Comparison of ENCODE assay signal across 8 cellular contexts in genomic region chr2:109510136-109511028, GRCh38.
A peak's percentile ranks its signal among the peaks of the same experiment; 100 is the strongest.
DNase-seq lines count a peak whose midpoint lies in the region; ATAC-seq and TF ChIP-seq lines count a peak whose summit lies in the region.

No MANE protein-coding gene starts in this region.

- TF ChIP-seq CTCF in CD8-positive, alpha-beta T cell (IDR thresholded peaks at IDR 0.05) = peak; percentile 79
- TF ChIP-seq CTCF in chondrocyte (IDR thresholded peaks at IDR 0.05) (peak; percentile 94), left lung (IDR thresholded peaks at IDR 0.05) (peak; percentile 85 to 91)

- DNase-seq in CD8-positive, alpha-beta T cell = peak; percentile 58 to 87 (median 69)
- DNase-seq in H7 (peak; percentile 92), NCI-H345 (lab: John Stamatoyannopoulos, UW) (peak; percentile 78), chondrocyte (ENCODE audit: low spot score) (no peak), left lung (peak in 1 of 2 donors; percentile 72)
- DNase-seq in activated CD4-positive, alpha-beta T cell treated with anti-CD3 and anti-CD28 coated beads for 36 hours = peak; percentile 86
- DNase-seq in stimulated activated CD4-positive, alpha-beta T cell treated with anti-CD3 and anti-CD28 coated beads, TNF-alpha, amount 100 ng/mL, for 1 hour (ENCODE audit: low read depth in 3 of 3, low spot score in 1 of 3) = peak; percentile 40 to 63 (median 58)

- no peak overlapping the region for H3K27ac Mint-ChIP-seq in CD8-positive, alpha-beta T cell
- H3K27ac Mint-ChIP-seq in activated CD4-positive, alpha-beta T cell treated with anti-CD3 and anti-CD28 coated beads for 36 hours = no peak overlapping the region
- peak overlapping the region; percentile 69 for H3K27ac Mint-ChIP-seq in chondrocyte (ENCODE audit: unreplicated experiment)

- peak; percentile 92 for ATAC-seq in CD8-positive, alpha-beta T cell
- ATAC-seq in activated CD4-positive, alpha-beta T cell treated with anti-CD3 and anti-CD28 coated beads for 36 hours = peak; percentile 79
- ATAC-seq in left lung = peak; percentile 90
- ATAC-seq in GM21737 (IDR thresholded peaks at IDR 0.05; ENCODE audit: unreplicated experiment) = no peak

- H3K4me1 ChIP-seq in CD8-positive, alpha-beta T cell (ENCODE audit: insufficient read depth, low read length) = no peaks in the 10 kb centered on the region
- H3K4me1 ChIP-seq in left lung = no peaks in the 10 kb centered on the region

- no peak overlapping the region for H3K4me3 Mint-ChIP-seq in CD8-positive, alpha-beta T cell
- H3K4me3 Mint-ChIP-seq in activated CD4-positive, alpha-beta T cell treated with anti-CD3 and anti-CD28 coated beads for 36 hours = no peak overlapping the region
- no peak overlapping the region for H3K4me3 Mint-ChIP-seq in chondrocyte (ENCODE audit: unreplicated experiment)

- H3K4me1 Mint-ChIP-seq in CD8-positive, alpha-beta T cell (ENCODE audit: low read depth) = peaks cover 5% of the 10 kb centered on the region
- H3K4me1 Mint-ChIP-seq in activated CD4-positive, alpha-beta T cell treated with anti-CD3 and anti-CD28 coated beads for 36 hours = no peaks in the 10 kb centered on the region
- H3K4me1 Mint-ChIP-seq in chondrocyte (ENCODE audit: low read depth) = peaks cover 41% of the 10 kb centered on the region

- no peaks in the 10 kb centered on the region for H3K27me3 Mint-ChIP-seq in CD8-positive, alpha-beta T cell (ENCODE audit: low read depth)
- no peaks in the 10 kb centered on the region for H3K27me3 Mint-ChIP-seq in activated CD4-positive, alpha-beta T cell treated with anti-CD3 and anti-CD28 coated beads for 36 hours
- no peaks in the 10 kb centered on the region for H3K27me3 Mint-ChIP-seq in chondrocyte (ENCODE audit: low read depth)

- H3K4me3 ChIP-seq in CD8-positive, alpha-beta T cell (ENCODE audit: low read depth, low read length) = no peak overlapping the region
- no peak overlapping the region for H3K4me3 ChIP-seq in H7 (ENCODE audit: insufficient read depth, low read depth, low read length)
- no peak overlapping the region for H3K4me3 ChIP-seq in left lung

- H3K36me3 Mint-ChIP-seq in CD8-positive, alpha-beta T cell = no peaks in the 10 kb centered on the region
- no peaks in the 10 kb centered on the region for H3K36me3 Mint-ChIP-seq in activated CD4-positive, alpha-beta T cell treated with anti-CD3 and anti-CD28 coated beads for 36 hours (ENCODE audit: low read depth)
- peaks cover 2% of the 10 kb centered on the region for H3K36me3 Mint-ChIP-seq in chondrocyte (ENCODE audit: low read depth)

- H3K9me3 ChIP-seq in CD8-positive, alpha-beta T cell (ENCODE audit: low read length) = no peaks in the 10 kb centered on the region
- peaks cover 0 to 2% of the 10 kb centered on the region in 2 donors for H3K9me3 ChIP-seq in left lung

- CTCF ChIA-PET in CD8-positive, alpha-beta T cell (lab: Charles Lee) = interaction anchor here (0.6 to 6.8 kb wide), 52 partner anchors 10 to 1209 kb away, joined by 3 to 79 read pairs (median 4); partner anchors contain the start of gene SH3RF3
- CTCF ChIA-PET in activated CD4-positive, alpha-beta T cell treated with anti-CD3 and anti-CD28 coated beads for 36 hours (lab: Charles Lee) = interaction anchor here (0.5 to 2.8 kb wide), 36 partner anchors 8 to 1206 kb away, joined by 3 to 13 read pairs (median 4); partner anchors contain the start of gene SH3RF3

- intact Hi-C loops in CD8-positive, alpha-beta T cell (cut with DNase I, micrococcal nuclease) = loop anchor here (1.0 to 10.0 kb wide), 4 partner anchors 382 to 655 kb away; partner anchors contain the start of gene EDAR (in 1 of the 2)
- intact Hi-C loops in activated CD4-positive, alpha-beta T cell treated with anti-CD3 and anti-CD28 coated beads for 36 hours (cut with DNase I, micrococcal nuclease) = loop anchor here (1.0 to 5.0 kb wide), 5 partner anchors 178 to 656 kb away; no protein-coding TSS in a partner anchor
- intact Hi-C loops in left lung (cut with DNase I) = loop anchor here in 1 of 2 donors (5.0 kb wide), 1 partner anchor 383 kb away; the partner anchor contains the start of gene SH3RF3

- POLR2A ChIA-PET in CD8-positive, alpha-beta T cell (lab: Charles Lee) = no interaction called here
- POLR2A ChIA-PET in activated CD4-positive, alpha-beta T cell treated with anti-CD3 and anti-CD28 coated beads for 36 hours (lab: Charles Lee) = no interaction called here

- H3K27ac ChIP-seq in CD8-positive, alpha-beta T cell (ENCODE audit: low read depth, low read length) = no peak overlapping the region
- no peak overlapping the region for H3K27ac ChIP-seq in left lung

- no peaks in the 10 kb centered on the region for H3K36me3 ChIP-seq in CD8-positive, alpha-beta T cell (ENCODE audit: insufficient read depth, low read length)
- H3K36me3 ChIP-seq in H7 (replicated peaks; ENCODE audit: control insufficient read depth, insufficient read depth, low read length) (no peaks in the 10 kb centered on the region), left lung (no peaks in the 10 kb centered on the region)

- H3K9me3 Mint-ChIP-seq in CD8-positive, alpha-beta T cell = no peaks in the 10 kb centered on the region
- no peaks in the 10 kb centered on the region for H3K9me3 Mint-ChIP-seq in activated CD4-positive, alpha-beta T cell treated with anti-CD3 and anti-CD28 coated beads for 36 hours (ENCODE audit: low read depth)
- H3K9me3 Mint-ChIP-seq in chondrocyte (ENCODE audit: low read depth) = peaks cover 9% of the 10 kb centered on the region

- H3K27me3 ChIP-seq in CD8-positive, alpha-beta T cell (ENCODE audit: insufficient read depth, low read length) = no peaks in the 10 kb centered on the region
- H3K27me3 ChIP-seq in H7 (ENCODE audit: control insufficient read depth, insufficient read depth, low read length) (no peaks in the 10 kb centered on the region), left lung (no peaks in the 10 kb centered on the region)
